In the genomic region with DNA sequence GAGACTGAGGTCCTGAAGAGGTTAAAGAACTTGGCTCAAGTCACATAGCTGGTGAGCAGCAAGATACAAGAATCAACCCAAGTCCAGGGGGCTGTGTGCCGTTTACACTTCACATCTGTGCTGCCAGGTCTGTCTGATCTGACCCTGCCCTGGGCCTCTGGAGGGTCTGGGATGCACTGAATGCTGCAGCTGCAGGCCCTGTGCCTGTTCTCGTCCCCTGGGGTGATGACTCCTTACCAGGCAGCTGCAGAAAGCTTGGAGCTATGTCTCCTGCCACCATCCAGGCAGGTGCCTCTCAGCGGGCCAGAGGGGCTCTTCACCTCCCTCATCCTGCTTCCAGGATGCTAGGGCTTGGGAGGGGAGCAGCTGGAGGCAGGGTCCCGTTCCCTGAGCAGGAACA, we compare ENCODE assay signal across 22 cellular contexts.
"Had no signal": no experiment of that assay in that cellular context is flagged by ENCODE, and none has a peak within 500 bp of the region (broad histone marks: within the 10 kb centered on the region; RNA-seq: fewer than 3 reads in every experiment).

No MANE protein-coding gene starts in this region.

- H3K9me2 ChIP-seq: SK-N-SH had no signal

- H3K27ac ChIP-seq: VCaP had no signal

- DNase-seq: activated CD4-positive, alpha-beta memory T cell treated with anti-CD3 and anti-CD28 coated beads, Interleukin-2, amount 10 ng/mL, durations not matched to agents 7 days and 5 days; activated CD4-positive, alpha-beta T cell treated with anti-CD3 and anti-CD28 coated beads for 36 hours; activated CD4-positive, alpha-beta T cell treated with anti-CD3 and anti-CD28 coated beads, Interleukin-2, amount 50 U/mL, for 1 hour; activated gamma-delta T cell; activated naive CD4-positive, alpha-beta T cell treated with anti-CD3 and anti-CD28 coated beads, Interleukin-2, amount 10 ng/mL, durations not matched to agents 7 days and 5 days; activated naive CD8-positive, alpha-beta T cell treated with anti-CD3 and anti-CD28 coated beads for 36 hours; activated T-cell treated with anti-CD3 and anti-CD28 coated beads for 4 hours; activated T-cell treated with anti-CD3 and anti-CD28 coated beads, Interleukin-2, amount 50 U/mL, for 48 hours; cerebellar nuclear complex; KG1; NCI-H1048; NCI-H146; NCI-H187 treated with DMSO at 0.1 percent for 48 hours; NCI-H2081 treated with DMSO at 0.1 percent for 48 hours; NCI-H2171 treated with DMSO at 0.1 percent for 48 hours; NCI-H226; NCI-H526; NCI-H82; SK-N-SH; T-helper 1 cell had no signal

- ATAC-seq: activated CD4-positive, alpha-beta T cell treated with anti-CD3 and anti-CD28 coated beads for 36 hours; activated T-helper 17 cell treated with anti-CD3 and anti-CD28 coated beads, Interleukin-2, amount 50 U/mL, for 72 hours had no signal

- H3K9me3 ChIP-seq: SK-N-SH had no signal

- H3K4me2 ChIP-seq: SK-N-SH had no signal

- H3K9ac ChIP-seq: SK-N-SH had no signal
